In genomic region chr15:90001683-90002427, GRCh38 we compare ENCODE assay signal across 8 cellular contexts. TPM values are rescaled to one million over a fixed set of nuclear protein-coding genes. Genes with fewer than 3 reads are reported as not detected.
DNase-seq lines count a peak whose midpoint lies in the region; ATAC-seq lines count a peak whose summit lies in the region.

No MANE protein-coding gene starts in this region.

- peaks cover 7% of the 10 kb centered on the region for H3K36me3 Mint-ChIP-seq in stimulated activated memory B cell treated with anti-CD40 and anti-IgM and Interleukin-4, amounts not matched to agents 10 μg/mL and 1 μg/mL and 100 μg/mL, for 72 hours

- peak; percentile 32 for DNase-seq in DMS114 treated with DMSO at 0.1 percent for 48 hours (lab: John Stamatoyannopoulos, UW; ENCODE audit: unreplicated experiment)
- peak; percentile 37 for DNase-seq in H4 (ENCODE audit: low spot score)
- DNase-seq in NOMO-1 (lab: John Stamatoyannopoulos, UW; ENCODE audit: unreplicated experiment in 2 of 2), result peak; percentile 36 to 63
- peak; percentile 52 for DNase-seq in activated T-cell treated with anti-CD3 and anti-CD28 coated beads for 4 hours
- no peak for DNase-seq in epithelial cell of prostate (ENCODE audit: low read depth, low spot score)
- peak; percentile 45 for DNase-seq in mucosa of gallbladder (ENCODE audit: low spot score)

- peak; percentile 66 for ATAC-seq in stimulated activated memory B cell treated with anti-CD40 and anti-IgM and Interleukin-4, amounts not matched to agents 10 μg/mL and 1 μg/mL and 100 μg/mL, for 72 hours
- ATAC-seq in GM21526 (IDR thresholded peaks at IDR 0.05; ENCODE audit: low FRiP score, unreplicated experiment), result no peak

- H3K27ac Mint-ChIP-seq in stimulated activated memory B cell treated with anti-CD40 and anti-IgM and Interleukin-4, amounts not matched to agents 10 μg/mL and 1 μg/mL and 100 μg/mL, for 72 hours, result peak overlapping the region; percentile 96

- H3K27me3 Mint-ChIP-seq in stimulated activated memory B cell treated with anti-CD40 and anti-IgM and Interleukin-4, amounts not matched to agents 10 μg/mL and 1 μg/mL and 100 μg/mL, for 72 hours, result no peaks in the 10 kb centered on the region

- no peaks in the 10 kb centered on the region for H3K9me3 Mint-ChIP-seq in stimulated activated memory B cell treated with anti-CD40 and anti-IgM and Interleukin-4, amounts not matched to agents 10 μg/mL and 1 μg/mL and 100 μg/mL, for 72 hours

- H3K4me1 Mint-ChIP-seq in stimulated activated memory B cell treated with anti-CD40 and anti-IgM and Interleukin-4, amounts not matched to agents 10 μg/mL and 1 μg/mL and 100 μg/mL, for 72 hours, result peaks cover 54% of the 10 kb centered on the region

- peak overlapping the region; percentile 85 for H3K4me3 Mint-ChIP-seq in stimulated activated memory B cell treated with anti-CD40 and anti-IgM and Interleukin-4, amounts not matched to agents 10 μg/mL and 1 μg/mL and 100 μg/mL, for 72 hours

- peak overlapping the region; percentile 100 for H3K27ac ChIP-seq in epithelial cell of prostate

RNA-seq across cellular contexts. Expression of gene ZNF710, which starts 0.7 kb away (rescaled TPM):
- 4.7 and 8.4 TPM in 2 replicates for total RNA-seq in H4 (2014; rRNA removed; shearing (Covaris generic))
- total RNA-seq in mucosa of gallbladder, result 30.2 TPM
